8 cellular contexts compared by ENCODE assay signal in genomic region chr11:19660076-19660475, GRCh38.
DNase-seq lines count a peak whose midpoint lies in the region; ATAC-seq lines count a peak whose summit lies in the region.

No MANE protein-coding gene starts in this region.

- ATAC-seq in HG03066 (IDR thresholded peaks at IDR 0.05; ENCODE audit: low read depth, unreplicated experiment), result peak; percentile 100

- peak; percentile 55 for DNase-seq in DMS153 (lab: John Stamatoyannopoulos, UW)
- peak; percentile 62 for DNase-seq in GM19238 (ENCODE audit: insufficient read length, low spot score)
- peak; percentile 98 for DNase-seq in SW480 (ENCODE audit: low spot score)
- peak; percentile 68 for DNase-seq in kidney glomerular epithelial cell (lab: John Stamatoyannopoulos, UW)
- no peak for DNase-seq in NCI-H2171 (lab: John Stamatoyannopoulos, UW)
- no peak for DNase-seq in GM03348 (ENCODE audit: low spot score)
- DNase-seq in effector CD8-positive, alpha-beta T cell (lab: John Stamatoyannopoulos, UW), result no peak

Comparison
In these comparisons a context has a peak if more than half of its experiments do, and no peak if none do; other contexts are left out.
1. DNase-seq: peak in DMS153 (single experiment), GM19238 (single experiment), SW480 (single experiment) and kidney glomerular epithelial cell (single experiment); none in NCI-H2171 (single experiment), GM03348 (single experiment) and effector CD8-positive, alpha-beta T cell (single experiment).